ENCODE assay signal across 2 cellular contexts in genomic region chr1:17187065-17187464, GRCh38.
TF ChIP-seq lines count a peak whose summit lies in the region.

No MANE protein-coding gene starts in this region.

TF ChIP-seq in A549, 52 proteins besides CTCF, POLR2A, EP300 and RAD21 (continued from another document):
- TF ChIP-seq PBX3 (IDR thresholded peaks at IDR 0.05), result no peak
- TF ChIP-seq MAX (IDR thresholded peaks at IDR 0.05), result no peak
- no peak for TF ChIP-seq NPAS2 (CRISPR knock-in tag; IDR thresholded peaks at IDR 0.05; ENCODE audit: borderline replicate concordance)

TF ChIP-seq in GM23338, 12 proteins besides CTCF, POLR2A, EP300 and RAD21 (continued from another document):
- TF ChIP-seq ZNF462 (CRISPR knock-in tag; IDR thresholded peaks at IDR 0.05) (no peak), NANOG (IDR thresholded peaks at IDR 0.05; ENCODE audit: borderline replicate concordance) (no peak), CREB1 (CRISPR knock-in tag; IDR thresholded peaks at IDR 0.05; ENCODE audit: low read depth) (no peak), EZH2 (IDR thresholded peaks at IDR 0.05; ENCODE audit: low read depth, unreplicated experiment) (no peak), JUNB (IDR thresholded peaks at IDR 0.05; ENCODE audit: unreplicated experiment) (no peak), REST (IDR thresholded peaks at IDR 0.05; ENCODE audit: unreplicated experiment) (no peak), ETS1 (IDR thresholded peaks at IDR 0.05) (no peak), EZH2phosphoT487 (IDR thresholded peaks at IDR 0.05; ENCODE audit: unreplicated experiment) (no peak), POLR2AphosphoS5 (IDR thresholded peaks at IDR 0.05; ENCODE audit: low read depth) (no peak), STAT1 (IDR thresholded peaks at IDR 0.05; ENCODE audit: unreplicated experiment) (no peak), ZNF331 (CRISPR knock-in tag; IDR thresholded peaks at IDR 0.05; ENCODE audit: low read depth) (no peak)
TF ChIP-seq in GM23338: peak in this region for 0.
